Comparison of ENCODE assay signal across 12 cellular contexts in genomic region chr19:5625641-5626040, GRCh38. TPM values are rescaled to one million over a fixed set of nuclear protein-coding genes. Genes with fewer than 3 reads are reported as not detected.
DNase-seq lines count a peak whose midpoint lies in the region; ATAC-seq, FAIRE-seq and TF ChIP-seq lines count a peak whose summit lies in the region.
"Had no signal": no experiment of that assay in that cellular context is flagged by ENCODE, and none has a peak within 500 bp of the region (broad histone marks: within the 10 kb centered on the region; RNA-seq: fewer than 3 reads in every experiment).

No MANE protein-coding gene starts in this region.

- peak overlapping the region; percentile 9 to 100 (median 98) for H3K4me3 Mint-ChIP-seq in naive B cell

- in situ Hi-C loops in K562 (cut with MboI): no loop called here

- TF ChIP-seq CTCF in AG10803 (conservative IDR thresholded peaks at IDR 0.05; ENCODE audit: low read length) (no peak), HEK293 (tag by site-specific recombination; IDR thresholded peaks at IDR 0.05) (no peak), K562 (IDR thresholded peaks at IDR 0.05 in 2 of 3, conservative IDR thresholded peaks at IDR 0.05 in 1 of 3; ENCODE audit: insufficient read depth in 2 of 3, low read depth in 1 of 3, low read length in 3 of 3) (no peak)

- no peak overlapping the region for H2AFZ ChIP-seq in K562 (ENCODE audit: low read depth, low read length)

- no TSS peak for BruUV-seq in K562 (replicated peaks; lab: Mats Ljungman, UMichigan)

- CTCF ChIA-PET in HEK293 (lab: Yijun Ruan, JAX) (interaction anchor here (0.6 kb wide), 1 partner anchor 456 kb away, joined by 4 read pairs; no protein-coding TSS in a partner anchor), K562 (lab: Yijun Ruan, JAX; ENCODE audit: low intra/inter-chr PET ratio) (no interaction called here)

- ATAC-seq in K562 (no peak), naive B cell (ENCODE audit: low read depth in 2 of 2) (no peak), HG02623 (IDR thresholded peaks at IDR 0.05; ENCODE audit: unreplicated experiment) (no peak)

- H3K9me3 ChIP-seq in HEK293 (ENCODE audit: control insufficient read depth, insufficient read depth, low read depth, low read length) (no peaks in the 10 kb centered on the region), K562 (replicated peaks; ENCODE audit: control insufficient read depth, insufficient read depth, low read depth, low read length) (no peaks in the 10 kb centered on the region)
- H3K9me3 ChIP-seq: tibial nerve had no signal

- no peak for FAIRE-seq in K562 (lab: Jason Lieb, UNC)

- DNase-seq in AG10803 (ENCODE audit: low read depth): no peak
- DNase-seq in K562 (ENCODE audit: extremely low read depth in 1 of 4, low spot score in 3 of 4): no peak
- no peak for DNase-seq in naive B cell
- DNase-seq in SW 1271 (lab: John Stamatoyannopoulos, UW): no peak
- no peak for DNase-seq in NCI-H1436 treated with DMSO at 0.1 percent for 48 hours (lab: John Stamatoyannopoulos, UW)
- no peak for DNase-seq in T-helper 9 cell
- DNase-seq: DMS79 treated with DMSO at 0.1 percent for 48 hours had no signal

- H3K4me1 Mint-ChIP-seq in naive B cell: peaks cover 49 to 70% (median 68%) of the 10 kb centered on the region in 3 donors

- peaks cover 12% of the 10 kb centered on the region for H3K9me1 ChIP-seq in K562 (ENCODE audit: control insufficient read depth, insufficient read depth, low read length)

- no peak for TF ChIP-seq RAD21 in K562 (CRISPR knock-in tag; conservative IDR thresholded peaks at IDR 0.05 in 1 of 2, IDR thresholded peaks at IDR 0.05 in 1 of 2)

- 0 out of 2 replicates have a peak overlapping the region, but pooled peaks have one; percentile 11 for H3K27ac ChIP-seq in HEK293 (ENCODE audit: extremely low read depth, low read depth, low read length)
- peak overlapping the region; percentile 59; the same call in 2 of the 3 replicates for H3K27ac ChIP-seq in K562 (ENCODE audit: extremely low read depth, low read depth, low read length)

- peaks cover 53% of the 10 kb centered on the region; the same call in 1 of the 2 replicates for H4K20me1 ChIP-seq in K562 (replicated peaks; ENCODE audit: control insufficient read depth, insufficient read depth, low read length)

- peaks cover 46 to 72% of the 10 kb centered on the region in 2 experiments for H3K36me3 ChIP-seq in HEK293 (ENCODE audit: control insufficient read depth in 2 of 2, insufficient read depth in 1 of 2, low read length in 2 of 2)
- H3K36me3 ChIP-seq in K562 (ENCODE audit: control insufficient read depth, insufficient read depth, low read length): peaks cover 72% of the 10 kb centered on the region

- POLR2A ChIA-PET in HEK293 (lab: Yijun Ruan, JAX) (no interaction called here), K562 (lab: Yijun Ruan, JAX) (interaction anchor here (1.1 to 3.1 kb wide), 3 partner anchors 10 to 20 kb away, joined by 3 to 11 read pairs (median 11); no protein-coding TSS in a partner anchor)

- WGBS in K562 (ENCODE audit: insufficient coverage, low coverage, missing lambda C conversion rate): 83% methylated on average over 12 of the region's 12 CpGs

- H3K4me1 ChIP-seq in HEK293 (ENCODE audit: control insufficient read depth, insufficient read depth, low read length) (peaks cover 16% of the 10 kb centered on the region), K562 (replicated peaks in 1 of 2; ENCODE audit: control insufficient read depth in 2 of 2, insufficient read depth in 2 of 2, low read length in 2 of 2) (peaks cover 33 to 47% of the 10 kb centered on the region in 2 experiments)

- peaks cover 100% of the 10 kb centered on the region for H3K79me2 ChIP-seq in K562 (ENCODE audit: control insufficient read depth, insufficient read depth, low read length)

- H3K4me3 ChIP-seq in AG10803 (ENCODE audit: low read length) (peak overlapping the region; percentile 100), HEK293 (ENCODE audit: low read depth, low read length) (no peak overlapping the region), K562 (peak overlapping the region; percentile 82; the same call in 1 of the 2 replicates)

- no peaks in the 10 kb centered on the region for H3K27me3 ChIP-seq in K562 (ENCODE audit: control insufficient read depth in 2 of 2, insufficient read depth in 2 of 2, low read length in 2 of 2)
- H3K27me3 ChIP-seq: tibial nerve had no signal

- TF ChIP-seq EP300 in K562 (IDR thresholded peaks at IDR 0.05; ENCODE audit: low read length): no peak

- H3K27ac Mint-ChIP-seq in naive B cell: peak overlapping the region in 5 of 6 donors; percentile 94 to 100 (median 97)

- peak overlapping the region; percentile 12 to 52; a peak in 1 of 4 replicates for H3K9ac ChIP-seq in K562 (ENCODE audit: insufficient read depth in 1 of 2, low read depth in 2 of 2, low read length in 2 of 2)

- H3K9me3 Mint-ChIP-seq in naive B cell: peaks cover 0 to 1% (median 0%) of the 10 kb centered on the region in 7 donors

- TF ChIP-seq POLR2A in K562 (conservative IDR thresholded peaks at IDR 0.05): no peak; the same call in 1 of the 2 replicates

- H3K27me3 Mint-ChIP-seq in naive B cell: no peaks in the 10 kb centered on the region

- intact Hi-C loops in K562 (cut with micrococcal nuclease): loop anchor here (10.0 kb wide), 1 partner anchor 59 kb away; the partner anchor contains the start of genes HSD11B1L and MICOS13

- peak overlapping the region; percentile 90 for H3K4me2 ChIP-seq in K562 (ENCODE audit: insufficient read depth, low read length)

- H3K36me3 Mint-ChIP-seq in naive B cell: peaks cover 6 to 24% of the 10 kb centered on the region in 2 donors

RNA-seq across cellular contexts. Expression of gene SAFB, which starts 2.8 kb away (rescaled TPM):
- total RNA-seq in K562 (2011; cell fraction: chromatin; rRNA removed; ENCODE audit: low replicate concordance): 319 and 366 TPM in 2 replicates
- total RNA-seq in K562 (2011; cell fraction: nucleolus; rRNA removed): 147 and 156 TPM in 2 replicates
- total RNA-seq in K562 (2011; cell fraction: nucleoplasm; rRNA removed): 205 and 219 TPM in 2 replicates
- 93.3 and 124 TPM in 2 replicates for total RNA-seq in K562 (2014; rRNA removed)
- 62.5 and 67.0 TPM in 2 replicates for total RNA-seq in K562 (2014; rRNA removed; fragmentation: Illumina TruSeq; extraction: Trizol)
- 83.1 and 84.6 TPM in 2 replicates for total RNA-seq in K562 (2015; rRNA removed; fragmentation: Illumina TruSeq; extraction: Trizol)
- 122 and 151 TPM in 2 replicates for total RNA-seq in K562 (2021)
- 37.6 and 39.2 TPM in 2 replicates for polyA plus RNA-seq in K562 (2011; rRNA removed)
- polyA plus RNA-seq in K562 (2011; cell fraction: cytosol; rRNA removed): 39.3 and 75.4 TPM in 2 replicates
- 116 and 141 TPM in 2 replicates for polyA plus RNA-seq in K562 (2011; cell fraction: nucleus; rRNA removed)
- polyA plus RNA-seq in K562 (2012): 59.6 and 99.1 TPM in 2 replicates
- 87.3 and 93.8 TPM in 2 replicates for polyA plus RNA-seq in K562 (2014; fragmentation: Illumina TruSeq; extraction: Trizol)
- 1 to 10 TPM; 1.1 to 1.8 TPM for polyA plus RNA-seq in K562 (2014; fragmentation: Nextera tagmentation; extraction: Ambion mirVana)
- polyA plus RNA-seq in K562 (2014; rRNA removed): 124 and 127 TPM in 2 replicates
- 66.5 and 72.2 TPM in 2 replicates for polyA minus RNA-seq in K562 (2011; rRNA and poly(A)+ RNA removed)
- 43.8 and 74.9 TPM in 2 replicates for polyA minus RNA-seq in K562 (2011; cell fraction: cytosol; rRNA and poly(A)+ RNA removed)
- 75.3 and 109 TPM in 2 replicates for polyA minus RNA-seq in K562 (2011; cell fraction: nucleus; rRNA and poly(A)+ RNA removed)
- 100 to 1,000 TPM in 1 of 6 donors, 10 to 100 TPM in 5; 18.3 to 119 (median 43.4) TPM for polyA plus RNA-seq in naive B cell (ENCODE audit: low read depth in 6 of 6)

RNA-seq across cellular contexts. Expression of gene SAFB2, which starts 3.1 kb away (rescaled TPM):
- 394 and 516 TPM in 2 replicates for total RNA-seq in K562 (2011; cell fraction: chromatin; rRNA removed; ENCODE audit: low replicate concordance)
- 127 TPM in 2 replicates for total RNA-seq in K562 (2011; cell fraction: nucleolus; rRNA removed)
- 218 and 238 TPM in 2 replicates for total RNA-seq in K562 (2011; cell fraction: nucleoplasm; rRNA removed)
- total RNA-seq in K562 (2014; rRNA removed): 56.1 and 74.0 TPM in 2 replicates
- 45.7 and 45.8 TPM in 2 replicates for total RNA-seq in K562 (2014; rRNA removed; fragmentation: Illumina TruSeq; extraction: Trizol)
- 45.6 and 47.3 TPM in 2 replicates for total RNA-seq in K562 (2015; rRNA removed; fragmentation: Illumina TruSeq; extraction: Trizol)
- 91.5 and 103 TPM in 2 replicates for total RNA-seq in K562 (2021)
- polyA plus RNA-seq in K562 (2011; rRNA removed): 21.2 and 31.1 TPM in 2 replicates
- 10.8 and 27.9 TPM in 2 replicates for polyA plus RNA-seq in K562 (2011; cell fraction: cytosol; rRNA removed)
- polyA plus RNA-seq in K562 (2011; cell fraction: nucleus; rRNA removed): 159 and 167 TPM in 2 replicates
- 33.0 and 49.7 TPM in 2 replicates for polyA plus RNA-seq in K562 (2012)
- 42.3 and 54.8 TPM in 2 replicates for polyA plus RNA-seq in K562 (2014; fragmentation: Illumina TruSeq; extraction: Trizol)
- 1 to 10 TPM; 4.5 to 6.9 TPM for polyA plus RNA-seq in K562 (2014; fragmentation: Nextera tagmentation; extraction: Ambion mirVana)
- polyA plus RNA-seq in K562 (2014; rRNA removed): 63.2 and 65.0 TPM in 2 replicates
- 59.2 and 75.0 TPM in 2 replicates for polyA minus RNA-seq in K562 (2011; rRNA and poly(A)+ RNA removed)
- polyA minus RNA-seq in K562 (2011; cell fraction: cytosol; rRNA and poly(A)+ RNA removed): 28.9 and 29.3 TPM in 2 replicates
- polyA minus RNA-seq in K562 (2011; cell fraction: nucleus; rRNA and poly(A)+ RNA removed): 56.3 and 123 TPM in 2 replicates
- polyA plus RNA-seq in naive B cell (ENCODE audit: low read depth in 6 of 6): 10 to 100 TPM; 19.9 to 56.0 (median 29.3) TPM

RNA-seq across cellular contexts. Expression of gene MICOS13, which starts 54.7 kb away (rescaled TPM):
- 10.1 and 39.6 TPM in 2 replicates for total RNA-seq in K562 (2011; cell fraction: chromatin; rRNA removed; ENCODE audit: low replicate concordance)
- total RNA-seq in K562 (2011; cell fraction: nucleolus; rRNA removed): 71.5 and 77.0 TPM in 2 replicates
- total RNA-seq in K562 (2011; cell fraction: nucleoplasm; rRNA removed): 30.0 and 32.6 TPM in 2 replicates
- 220 and 383 TPM in 2 replicates for total RNA-seq in K562 (2014; rRNA removed)
- total RNA-seq in K562 (2014; rRNA removed; fragmentation: Illumina TruSeq; extraction: Trizol): 19.1 and 24.6 TPM in 2 replicates
- total RNA-seq in K562 (2015; rRNA removed; fragmentation: Illumina TruSeq; extraction: Trizol): 94.0 and 105 TPM in 2 replicates
- 95.4 and 113 TPM in 2 replicates for total RNA-seq in K562 (2021)
- 32.1 and 42.6 TPM in 2 replicates for polyA plus RNA-seq in K562 (2011; rRNA removed)
- 60.9 and 173 TPM in 2 replicates for polyA plus RNA-seq in K562 (2011; cell fraction: cytosol; rRNA removed)
- polyA plus RNA-seq in K562 (2011; cell fraction: nucleus; rRNA removed): 33.8 and 49.4 TPM in 2 replicates
- 68.5 and 125 TPM in 2 replicates for polyA plus RNA-seq in K562 (2012)
- polyA plus RNA-seq in K562 (2014; fragmentation: Illumina TruSeq; extraction: Trizol): 41.2 and 69.4 TPM in 2 replicates
- 10 to 100 TPM; 15.5 to 49.4 TPM for polyA plus RNA-seq in K562 (2014; fragmentation: Nextera tagmentation; extraction: Ambion mirVana)
- 124 and 202 TPM in 2 replicates for polyA plus RNA-seq in K562 (2014; rRNA removed)
- polyA minus RNA-seq in K562 (2011; rRNA and poly(A)+ RNA removed): 3.6 and 6.3 TPM in 2 replicates
- polyA minus RNA-seq in K562 (2011; cell fraction: cytosol; rRNA and poly(A)+ RNA removed): 17.7 and 22.1 TPM in 2 replicates
- polyA minus RNA-seq in K562 (2011; cell fraction: nucleus; rRNA and poly(A)+ RNA removed): 17.0 and 19.5 TPM in 2 replicates
- polyA plus RNA-seq in naive B cell (ENCODE audit: low read depth in 6 of 6): 100 to 1,000 TPM in 2 of 6 donors, 10 to 100 TPM in 4; 74.0 to 101 (median 86.6) TPM

RNA-seq across cellular contexts. Expression of gene HSD11B1L, which starts 55.2 kb away (rescaled TPM):
- total RNA-seq in K562 (2011; cell fraction: chromatin; rRNA removed; ENCODE audit: low replicate concordance): 1.9 and 5.4 TPM in 2 replicates
- 5.4 and 5.5 TPM in 2 replicates for total RNA-seq in K562 (2011; cell fraction: nucleolus; rRNA removed)
- 4.8 TPM in 2 replicates for total RNA-seq in K562 (2011; cell fraction: nucleoplasm; rRNA removed)
- total RNA-seq in K562 (2014; rRNA removed): 4.9 and 7.7 TPM in 2 replicates
- total RNA-seq in K562 (2014; rRNA removed; fragmentation: Illumina TruSeq; extraction: Trizol): 1.2 and 1.4 TPM in 2 replicates
- total RNA-seq in K562 (2015; rRNA removed; fragmentation: Illumina TruSeq; extraction: Trizol): 2.0 and 2.3 TPM in 2 replicates
- total RNA-seq in K562 (2021): 3.6 and 4.3 TPM in 2 replicates
- polyA plus RNA-seq in K562 (2011; rRNA removed): 2.3 and 3.1 TPM in 2 replicates
- polyA plus RNA-seq in K562 (2011; cell fraction: cytosol; rRNA removed): 4.4 and 11.4 TPM in 2 replicates
- 7.8 and 11.4 TPM in 2 replicates for polyA plus RNA-seq in K562 (2011; cell fraction: nucleus; rRNA removed)
- 3.4 and 7.3 TPM in 2 replicates for polyA plus RNA-seq in K562 (2012)
- 1.7 and 2.2 TPM in 2 replicates for polyA plus RNA-seq in K562 (2014; fragmentation: Illumina TruSeq; extraction: Trizol)
- polyA plus RNA-seq in K562 (2014; fragmentation: Nextera tagmentation; extraction: Ambion mirVana): under 1 TPM; 0.31 to 0.36 TPM
- 4.7 and 6.3 TPM in 2 replicates for polyA plus RNA-seq in K562 (2014; rRNA removed)
- polyA minus RNA-seq in K562 (2011; rRNA and poly(A)+ RNA removed): 0.39 and 0.63 TPM in 2 replicates
- polyA minus RNA-seq in K562 (2011; cell fraction: cytosol; rRNA and poly(A)+ RNA removed): 2.2 and 2.4 TPM in 2 replicates
- polyA minus RNA-seq in K562 (2011; cell fraction: nucleus; rRNA and poly(A)+ RNA removed): 0.56 and 0.94 TPM in 2 replicates
- polyA plus RNA-seq in naive B cell (ENCODE audit: low read depth in 6 of 6): 1 to 10 TPM; 1.1 to 6.5 (median 2.6) TPM

RNA-seq across cellular contexts. Expression of gene TINCR, which starts 57.9 kb away (rescaled TPM):
- total RNA-seq in K562 (2011; cell fraction: chromatin; rRNA removed; ENCODE audit: low replicate concordance): 1.7 and 1.9 TPM in 2 replicates
- 0.66 and 0.67 TPM in 2 replicates for total RNA-seq in K562 (2011; cell fraction: nucleolus; rRNA removed)
- total RNA-seq in K562 (2011; cell fraction: nucleoplasm; rRNA removed): 1.1 and 1.5 TPM in 2 replicates
- total RNA-seq in K562 (2014; rRNA removed) (0.08 TPM in 1 of 2 replicates, not detected in the other), K562 (2014; rRNA removed; fragmentation: Illumina TruSeq; extraction: Trizol) (0.06 and 0.07 TPM in 2 replicates), K562 (2015; rRNA removed; fragmentation: Illumina TruSeq; extraction: Trizol) (0.07 TPM in 1 of 2 replicates, not detected in the other), K562 (2021) (0.13 and 0.24 TPM in 2 replicates)
- polyA plus RNA-seq in K562 (2011; rRNA removed) (0.11 and 0.32 TPM in 2 replicates), K562 (2014; fragmentation: Illumina TruSeq; extraction: Trizol) (0.10 and 0.21 TPM in 2 replicates), K562 (2014; fragmentation: Nextera tagmentation; extraction: Ambion mirVana) (under 1 TPM; 0.03 to 0.10 TPM), K562 (2014; rRNA removed) (0.03 and 0.19 TPM in 2 replicates), naive B cell (ENCODE audit: low read depth in 6 of 6) (under 1 TPM in 3 of 6 donors, not detected in 3; 0.08 to 0.32 (median 0.12) TPM)
- 0.06 and 0.24 TPM in 2 replicates for polyA plus RNA-seq in K562 (2011; cell fraction: cytosol; rRNA removed)
- 0.58 and 0.90 TPM in 2 replicates for polyA plus RNA-seq in K562 (2011; cell fraction: nucleus; rRNA removed)
- 0.20 and 0.36 TPM in 2 replicates for polyA plus RNA-seq in K562 (2012)
- polyA minus RNA-seq in K562 (2011; rRNA and poly(A)+ RNA removed): 0.33 TPM in 1 of 2 replicates, not detected in the other
- polyA minus RNA-seq in K562 (2011; cell fraction: cytosol; rRNA and poly(A)+ RNA removed): not detected in 2 replicates
- polyA minus RNA-seq in K562 (2011; cell fraction: nucleus; rRNA and poly(A)+ RNA removed): 0.11 and 0.13 TPM in 2 replicates
- total RNA-seq: dermis microvascular lymphatic vessel endothelial cell, LHCN-M2 had no signal
